Comparison of ENCODE assay signal across 30 cellular contexts in genomic region chrX:30948626-30949025, GRCh38.
"Had no signal": no experiment of that assay in that cellular context is flagged by ENCODE, and none has a peak within 500 bp of the region (broad histone marks: within the 10 kb centered on the region; RNA-seq: fewer than 3 reads in every experiment).

No MANE protein-coding gene starts in this region.

- DNase-seq: kidney glomerular epithelial cell; left cardiac atrium; left lung; lower lobe of right lung; mammary epithelial cell; mesenchymal stem cell; naive thymus-derived CD8-positive, alpha-beta T cell; nucleus accumbens; pancreas; posterior cingulate gyrus; retina; right cardiac atrium; stimulated activated CD4-positive, alpha-beta T cell treated with anti-CD3 and anti-CD28 coated beads, Interleukin-12 subunit alpha, Interleukin-12 subunit beta, amount 100 ng/mL, for 4 hours; stimulated activated CD4-positive, alpha-beta T cell treated with anti-CD3 and anti-CD28 coated beads, Interleukin-15, amount 100 ng/mL, for 24 hours; stimulated activated CD4-positive, alpha-beta T cell treated with anti-CD3 and anti-CD28 coated beads, Interleukin-2, amount 100 ng/mL, for 24 hours; stimulated activated CD4-positive, alpha-beta T cell treated with anti-CD3 and anti-CD28 coated beads, Interleukin-4, amount 100 ng/mL, for 1 hour; stimulated activated naive B cell treated with anti-CD40 and anti-IgM and Interleukin-4, amounts not matched to agents 10 μg/mL and 1 μg/mL and 100 μg/mL, for 72 hours; stimulated activated naive CD8-positive, alpha-beta T cell treated with anti-CD3 and anti-CD28 coated beads, Interleukin-15, Interleukin-2, amounts not matched to agents 100 U/mL and 50 U/mL, for 24 hours; stomach; testis; thyroid gland; transverse colon; upper lobe of left lung had no signal

- FAIRE-seq: keratinocyte, pancreas had no signal

- H3K36me3 Mint-ChIP-seq: naive thymus-derived CD8-positive, alpha-beta T cell; stimulated activated naive B cell treated with anti-CD40 and anti-IgM and Interleukin-4, amounts not matched to agents 10 μg/mL and 1 μg/mL and 100 μg/mL, for 72 hours had no signal

- H3K4me1 Mint-ChIP-seq: naive thymus-derived CD8-positive, alpha-beta T cell; nephron; neural crest cell; stimulated activated naive B cell treated with anti-CD40 and anti-IgM and Interleukin-4, amounts not matched to agents 10 μg/mL and 1 μg/mL and 100 μg/mL, for 72 hours had no signal

- H3K4me1 ChIP-seq: left lung, lower lobe of right lung, pancreas, prostate gland, testis, thyroid gland, upper lobe of left lung, vagina had no signal

- ATAC-seq: left cardiac atrium; left lung; lower lobe of right lung; naive thymus-derived CD8-positive, alpha-beta T cell; pancreas; right cardiac atrium; sciatic nerve; stimulated activated naive B cell treated with anti-CD40 and anti-IgM and Interleukin-4, amounts not matched to agents 10 μg/mL and 1 μg/mL and 100 μg/mL, for 72 hours; stimulated activated naive CD8-positive, alpha-beta T cell treated with anti-CD3 and anti-CD28 coated beads, Interleukin-15, Interleukin-2, amounts not matched to agents 100 U/mL and 50 U/mL, for 24 hours had no signal

- H3K27ac Mint-ChIP-seq: naive thymus-derived CD8-positive, alpha-beta T cell; nephron; stimulated activated naive B cell treated with anti-CD40 and anti-IgM and Interleukin-4, amounts not matched to agents 10 μg/mL and 1 μg/mL and 100 μg/mL, for 72 hours had no signal

- H3K27ac ChIP-seq: left lung, lower lobe of right lung, pancreas, prostate gland, skin epidermis, stomach, testis, thyroid gland, transverse colon, upper lobe of left lung, vagina had no signal

- H3K4me3 ChIP-seq: left lung, lower lobe of right lung, pancreas, prostate gland, skin epidermis, stomach, testis, thyroid gland, transverse colon, upper lobe of left lung, vagina had no signal

- H3K27me3 ChIP-seq: left lung, pancreas, testis, thyroid gland, transverse colon, upper lobe of left lung, vagina had no signal

- H3K9me3 ChIP-seq: left lung, lower lobe of right lung, pancreas, prostate gland, stomach, testis, thyroid gland, transverse colon, upper lobe of left lung, vagina had no signal

- H3K36me3 ChIP-seq: left lung, lower lobe of right lung, pancreas, prostate gland, stomach, thyroid gland, transverse colon, upper lobe of left lung, vagina had no signal

- H3K4me3 Mint-ChIP-seq: naive thymus-derived CD8-positive, alpha-beta T cell; nephron; neural crest cell; stimulated activated naive B cell treated with anti-CD40 and anti-IgM and Interleukin-4, amounts not matched to agents 10 μg/mL and 1 μg/mL and 100 μg/mL, for 72 hours had no signal
